In genomic region chr10:97585439-97585811, GRCh38 we compare ENCODE assay signal across 16 cellular contexts. TPM values are rescaled to one million over a fixed set of nuclear protein-coding genes. Genes with fewer than 3 reads are reported as not detected.
DNase-seq lines count a peak whose midpoint lies in the region; ATAC-seq, FAIRE-seq and TF ChIP-seq lines count a peak whose summit lies in the region.
"Had no signal": no experiment of that assay in that cellular context is flagged by ENCODE, and none has a peak within 500 bp of the region (broad histone marks: within the 10 kb centered on the region; RNA-seq: fewer than 3 reads in every experiment).

No MANE protein-coding gene starts in this region.

- ATAC-seq in heart right ventricle (no peak), left cardiac atrium (no peak), HG03175 (IDR thresholded peaks at IDR 0.05; ENCODE audit: unreplicated experiment) (no peak)
- ATAC-seq: gastroesophageal sphincter had no signal

- H3K27me3 ChIP-seq in heart right ventricle: no peaks in the 10 kb centered on the region
- H3K27me3 ChIP-seq: cardiac muscle cell, gastroesophageal sphincter, MG63 had no signal

- no peak overlapping the region for H3K4me3 ChIP-seq in heart right ventricle
- H3K4me3 ChIP-seq: cardiac muscle cell, gastroesophageal sphincter, MG63 had no signal

- 92 to 96% methylated on average over 5 of the region's 5 CpGs for WGBS in heart right ventricle, 2 donors

- H3K36me3 ChIP-seq in heart right ventricle: no peaks in the 10 kb centered on the region
- H3K36me3 ChIP-seq: cardiac muscle cell, gastroesophageal sphincter, MG63, thoracic aorta had no signal

- intact Hi-C loops in heart right ventricle (cut with DNase I): loop anchor here in 1 of 10 donors (1.0 kb wide), 1 partner anchor 24 kb away; no protein-coding TSS in a partner anchor
- intact Hi-C loops in left cardiac atrium (cut with DNase I): no loop called here

- no peaks in the 10 kb centered on the region for H3K9me3 ChIP-seq in heart right ventricle
- H3K9me3 ChIP-seq: gastroesophageal sphincter, MG63, thoracic aorta had no signal

- no peak for TF ChIP-seq CTCF in heart right ventricle (IDR thresholded peaks at IDR 0.05)

- H3K4me1 ChIP-seq in heart right ventricle: peaks cover 0 to 36% (median 9%) of the 10 kb centered on the region in 9 donors
- H3K4me1 ChIP-seq: gastroesophageal sphincter had no signal

- peak; percentile 23 for FAIRE-seq in urothelium cell line (lab: Jason Lieb, UNC)
- FAIRE-seq: G401.6 had no signal

- H3K27ac ChIP-seq in heart right ventricle: peak overlapping the region in 8 of 10 donors; percentile 62 to 91 (median 85)
- H3K27ac ChIP-seq: cardiac muscle cell had no signal

- DNase-seq in heart right ventricle: no peak
- no peak for DNase-seq in left cardiac atrium
- DNase-seq in urothelium cell line (ENCODE audit: low spot score): no peak
- DNase-seq: activated CD8-positive, alpha-beta memory T cell treated with anti-CD3 and anti-CD28 coated beads, Interleukin-2, amount 50 U/mL, for 4 hours; immature natural killer cell; MG63; NCI-H2029; NCI-H524 treated with DMSO at 0.1 percent for 48 hours had no signal

RNA-seq across cellular contexts. Expression of gene HOGA1, which starts 1.2 kb away (rescaled TPM):
- total RNA-seq in heart right ventricle (10 to 100 TPM in 9 of 10 donors, 1 to 10 TPM in 1; 8.9 to 42.5 (median 17.4) TPM), left cardiac atrium (10 to 100 TPM in 1 of 2 donors, 1 to 10 TPM in 1; 7.7 to 13.2 TPM)
- polyA plus RNA-seq in heart right ventricle: 10 to 100 TPM; 30.4 to 58.3 TPM
- total RNA-seq: A673; T-helper 1 cell treated with Interleukin-12 subunit alpha and Interleukin-12 subunit beta and Interleukin-4 antibody, amounts not matched to agents 30 ng/mL and 1 ng/mL, for 36 hours had no signal
- polyA plus RNA-seq: immature natural killer cell had no signal

RNA-seq across cellular contexts. Expression of gene C10orf62, which starts 4.1 kb away (rescaled TPM):
- total RNA-seq in heart right ventricle: 1 to 10 TPM in 3 of 10 donors, under 1 TPM in 5, not detected in 2; 0.20 to 1.7 (median 0.73) TPM
- polyA plus RNA-seq in heart right ventricle: 1 to 10 TPM; 1.1 to 2.4 TPM
- total RNA-seq in left cardiac atrium: under 1 TPM in 1 of 2 donors, not detected in 1; 0.35 TPM
- total RNA-seq: A673; gastroesophageal sphincter; HT-29; T-helper 1 cell treated with Interleukin-12 subunit alpha and Interleukin-12 subunit beta and Interleukin-4 antibody, amounts not matched to agents 30 ng/mL and 1 ng/mL, for 36 hours had no signal
- polyA plus RNA-seq: cardiac muscle cell, immature natural killer cell had no signal

RNA-seq across cellular contexts. Expression of gene ANKRD2, which starts 12.8 kb away (rescaled TPM):
- 100 to 1,000 TPM in 6 of 10 donors, 10 to 100 TPM in 4; 46.3 to 395 (median 133) TPM for total RNA-seq in heart right ventricle
- polyA plus RNA-seq in heart right ventricle: 100 to 1,000 TPM; 248 to 370 TPM
- total RNA-seq in left cardiac atrium: 10 to 100 TPM; 11.8 to 54.6 TPM
- total RNA-seq: A673; cardiac muscle cell; HT-29; T-helper 1 cell treated with Interleukin-12 subunit alpha and Interleukin-12 subunit beta and Interleukin-4 antibody, amounts not matched to agents 30 ng/mL and 1 ng/mL, for 36 hours had no signal
- polyA plus RNA-seq: cardiac muscle cell, immature natural killer cell had no signal

RNA-seq across cellular contexts. Expression of gene MORN4, which starts 47.9 kb away (rescaled TPM):
- total RNA-seq in heart right ventricle (10 to 100 TPM in 8 of 10 donors, 1 to 10 TPM in 2; 4.4 to 17.1 (median 12.8) TPM), left cardiac atrium (1 to 10 TPM; 7.0 to 8.3 TPM)
- 10 to 100 TPM; 16.0 to 17.6 TPM for polyA plus RNA-seq in heart right ventricle

RNA-seq across cellular contexts. Expression of gene PI4K2A, which starts 55.0 kb away (rescaled TPM):
- 10 to 100 TPM in 9 of 10 donors, 1 to 10 TPM in 1; 9.4 to 18.5 (median 14.2) TPM for total RNA-seq in heart right ventricle
- polyA plus RNA-seq in heart right ventricle: 10 to 100 TPM in 1 of 2 donors, 1 to 10 TPM in 1; 5.3 to 20.7 TPM
- 10 to 100 TPM; 11.2 to 12.1 TPM for total RNA-seq in left cardiac atrium
